25 cellular contexts compared by ENCODE assay signal in the genomic region with DNA sequence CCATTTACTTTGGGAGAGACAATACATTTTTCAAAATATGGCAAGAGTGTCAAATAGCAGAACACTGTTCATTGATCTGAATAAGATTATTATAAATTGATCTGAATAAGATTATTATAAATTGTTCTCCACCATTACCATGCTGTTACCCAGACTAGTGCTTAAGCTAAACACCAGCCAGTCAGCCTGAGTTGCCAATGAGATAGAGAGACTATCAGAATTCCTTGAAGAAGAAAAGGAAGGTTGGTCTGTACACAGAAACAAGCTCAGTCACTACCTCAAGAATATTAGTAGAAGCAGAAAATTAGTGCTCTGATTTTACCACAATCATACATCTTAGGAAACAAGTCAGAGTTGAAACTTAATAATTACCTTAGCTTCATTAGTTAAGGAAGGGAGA.
A peak's percentile ranks its signal among the peaks of the same experiment; 100 is the strongest.
DNase-seq lines count a peak whose midpoint lies in the region; ATAC-seq and TF ChIP-seq lines count a peak whose summit lies in the region.
"Had no signal": no experiment of that assay in that cellular context is flagged by ENCODE, and none has a peak within 500 bp of the region (broad histone marks: within the 10 kb centered on the region; RNA-seq: fewer than 3 reads in every experiment).

No MANE protein-coding gene starts in this region.

- no peak overlapping the region for H3K14ac ChIP-seq in neuronal stem cell (ENCODE audit: low read length)

- no peak overlapping the region for H2BK15ac ChIP-seq in neuronal stem cell (ENCODE audit: low read length)

- H3K27me3 ChIP-seq in RWPE2 (ENCODE audit: insufficient read depth, poor library complexity, severe bottlenecking) (no peaks in the 10 kb centered on the region), neuronal stem cell (ENCODE audit: control insufficient read depth in 3 of 3, insufficient read depth in 3 of 3, low read depth in 1 of 3, low read length in 3 of 3) (peaks cover 0 to 52% (median 0%) of the 10 kb centered on the region in 3 experiments), upper lobe of right lung (no peaks in the 10 kb centered on the region)
- H3K27me3 ChIP-seq: adrenal gland, BE2C had no signal

- H3K9me3 ChIP-seq in RWPE2 (ENCODE audit: severe bottlenecking) (no peaks in the 10 kb centered on the region), neuronal stem cell (replicated peaks in 1 of 2; ENCODE audit: control insufficient read depth in 2 of 2, insufficient read depth in 1 of 2, low read depth in 1 of 2, low read length in 2 of 2) (no peaks in the 10 kb centered on the region), upper lobe of right lung (no peaks in the 10 kb centered on the region)
- H3K9me3 ChIP-seq: adrenal gland, BE2C, psoas muscle had no signal

- H3K27ac ChIP-seq in RWPE2 (ENCODE audit: poor library complexity, severe bottlenecking) (peak overlapping the region; percentile 94), neuronal stem cell (replicated peaks; ENCODE audit: low read length) (peak overlapping the region; percentile 16), upper lobe of right lung (no peak overlapping the region)
- H3K27ac ChIP-seq: adrenal gland, psoas muscle had no signal

- H3K9ac ChIP-seq in neuronal stem cell (ENCODE audit: low read depth, low read length, poor library complexity): no peak overlapping the region

- H3K4me1 ChIP-seq in RWPE2 (ENCODE audit: insufficient read depth, poor library complexity, severe bottlenecking) (peaks cover 43% of the 10 kb centered on the region), neuronal stem cell (ENCODE audit: control insufficient read depth in 2 of 2, insufficient read depth in 1 of 2, low read depth in 1 of 2, low read length in 2 of 2) (peaks cover 0 to 4% of the 10 kb centered on the region in 2 donors), upper lobe of right lung (no peaks in the 10 kb centered on the region)
- H3K4me1 ChIP-seq: adrenal gland, BE2C, psoas muscle had no signal

- no peak overlapping the region for H2BK5ac ChIP-seq in neuronal stem cell (ENCODE audit: low read length)

- H4K8ac ChIP-seq in neuronal stem cell (ENCODE audit: low read depth, low read length): no peak overlapping the region

- no peak overlapping the region for H2BK120ac ChIP-seq in neuronal stem cell (ENCODE audit: low read depth, low read length)

- no peaks in the 10 kb centered on the region for H3K79me1 ChIP-seq in neuronal stem cell (ENCODE audit: low read depth, low read length)

- intact Hi-C loops in Right ventricle myocardium superior (cut with DNase I): no loop called here
- intact Hi-C loops in upper lobe of right lung (cut with DNase I): no loop called here

- DNase-seq in ELR (ENCODE audit: low read depth): peak; percentile 44
- DNase-seq in RWPE2 (ENCODE audit: low spot score): no peak
- DNase-seq in choroid plexus epithelial cell (ENCODE audit: low read depth): peak; percentile 28
- DNase-seq in neuronal stem cell (ENCODE audit: low spot score): no peak
- DNase-seq in cortex of kidney (lab: John Stamatoyannopoulos, UW): no peak
- no peak for DNase-seq in Right ventricle myocardium superior
- DNase-seq in omental fat pad (ENCODE audit: low spot score): no peak
- DNase-seq in upper lobe of right lung: no peak
- DNase-seq: activated CD8-positive, alpha-beta memory T cell treated with anti-CD3 and anti-CD28 coated beads for 24 hours; activated T-cell treated with anti-CD3 and anti-CD28 coated beads, Interleukin-2, amount 50 U/mL, for 24 hours; adrenal gland; BE2C; endodermal cell; GDM1; glutamatergic neuron; GOT3; Kasumi-1; NCI-H1048; NCI-H187 treated with DMSO at 0.1 percent for 48 hours; NCI-H2227 treated with DMSO at 0.1 percent for 48 hours; psoas muscle; SIG-M5; stimulated activated CD4-positive, alpha-beta T cell treated with anti-CD3 and anti-CD28 coated beads, Interleukin-2, amount 100 ng/mL, for 24 hours; T-helper 1 cell had no signal

- no peak overlapping the region for H3K4me2 ChIP-seq in neuronal stem cell (ENCODE audit: insufficient read depth, low read length, poor library complexity, severe bottlenecking)

- H3K36me3 ChIP-seq in RWPE2 (ENCODE audit: low read depth) (no peaks in the 10 kb centered on the region), neuronal stem cell (replicated peaks in 1 of 2; ENCODE audit: control insufficient read depth in 2 of 2, insufficient read depth in 2 of 2, low read length in 2 of 2) (no peaks in the 10 kb centered on the region), upper lobe of right lung (no peaks in the 10 kb centered on the region)
- H3K36me3 ChIP-seq: adrenal gland, BE2C had no signal

- H4K91ac ChIP-seq in neuronal stem cell (ENCODE audit: low read depth, low read length, poor library complexity): no peak overlapping the region

- H2BK12ac ChIP-seq in neuronal stem cell (ENCODE audit: low read length): no peak overlapping the region

- no peak overlapping the region for H2AFZ ChIP-seq in neuronal stem cell (ENCODE audit: low read length)

- no peak overlapping the region for H3K4ac ChIP-seq in neuronal stem cell (ENCODE audit: low read length)

- no peak overlapping the region for H3K18ac ChIP-seq in neuronal stem cell (ENCODE audit: low read length)

- ATAC-seq in RWPE2 (ENCODE audit: low read depth): peak; percentile 14; the same call in 1 of the 3 replicates
- no peak for ATAC-seq in Right ventricle myocardium superior (ENCODE audit: poor library complexity)
- no peak for ATAC-seq in omental fat pad (ENCODE audit: low FRiP score)
- no peak for ATAC-seq in upper lobe of right lung
- ATAC-seq: psoas muscle had no signal

- H3K23ac ChIP-seq in neuronal stem cell (ENCODE audit: low read depth, low read length, poor library complexity): no peak overlapping the region

- H2AK5ac ChIP-seq in neuronal stem cell (ENCODE audit: low read depth, low read length): no peak overlapping the region

- H3K4me3 ChIP-seq in RWPE2 (ENCODE audit: severe bottlenecking) (no peak overlapping the region), choroid plexus epithelial cell (ENCODE audit: low read depth, low read length) (no peak overlapping the region), neuronal stem cell (ENCODE audit: low read length in 2 of 2) (no peak overlapping the region), upper lobe of right lung (no peak overlapping the region)
- H3K4me3 ChIP-seq: adrenal gland, psoas muscle, skin epidermis had no signal

- no peak for TF ChIP-seq CTCF in RWPE2 (IDR thresholded peaks at IDR 0.05; ENCODE audit: poor library complexity, severe bottlenecking)
- TF ChIP-seq CTCF in choroid plexus epithelial cell (conservative IDR thresholded peaks at IDR 0.05; ENCODE audit: low read depth, low read length): no peak
- TF ChIP-seq CTCF in omental fat pad (IDR thresholded peaks at IDR 0.05): no peak
- no peak for TF ChIP-seq CTCF in upper lobe of right lung (IDR thresholded peaks at IDR 0.05)

Comparison
In these comparisons a context has a peak if more than half of its experiments do, and no peak if none do; other contexts are left out.
1. DNase-seq: peak in ELR (single experiment) and choroid plexus epithelial cell (single experiment); none in RWPE2 (single experiment), neuronal stem cell (single experiment), cortex of kidney (single experiment), Right ventricle myocardium superior (single experiment), omental fat pad (single experiment) and upper lobe of right lung (single experiment).